Comparison of ENCODE assay signal across 27 cellular contexts in genomic region chr20:2156224-2156623, GRCh38.
"Had no signal": no experiment of that assay in that cellular context is flagged by ENCODE, and none has a peak within 500 bp of the region (broad histone marks: within the 10 kb centered on the region; RNA-seq: fewer than 3 reads in every experiment).

No MANE protein-coding gene starts in this region.

- H3K27me3 ChIP-seq: stomach, suprapubic skin, testis, thyroid gland, tibial artery, tibial nerve, transverse colon, upper lobe of left lung, upper lobe of right lung, uterus, vagina had no signal

- H3K9me3 ChIP-seq: stomach, suprapubic skin, testis, thoracic aorta, thyroid gland, tibial artery, tibial nerve, transverse colon, upper lobe of left lung, upper lobe of right lung, uterus, vagina had no signal

- H3K4me1 ChIP-seq: testis had no signal

- H3K36me3 ChIP-seq: stomach, suprapubic skin, thoracic aorta, thyroid gland, tibial artery, tibial nerve, transverse colon, upper lobe of left lung, upper lobe of right lung, uterus, vagina had no signal

- H3K27ac ChIP-seq: stomach, suprapubic skin, testis, thoracic aorta, thyroid gland, tibial artery, tibial nerve, transverse colon, upper lobe of left lung, upper lobe of right lung, uterus, vagina had no signal

- DNase-seq: stimulated activated CD4-positive, alpha-beta T cell treated with anti-CD3 and anti-CD28 coated beads, Interleukin-2, amount 100 ng/mL, for 48 hours; stimulated activated CD4-positive, alpha-beta T cell treated with anti-CD3 and anti-CD28 coated beads, Interleukin-4, amount 100 ng/mL, for 1 hour; stimulated activated CD4-positive, alpha-beta T cell treated with anti-CD3 and anti-CD28 coated beads, Interleukin-4, amount 100 ng/mL, for 24 hours; stimulated activated CD4-positive, alpha-beta T cell treated with anti-CD3 and anti-CD28 coated beads, Interleukin-4, amount 100 ng/mL, for 4 hours; stimulated activated CD8-positive, alpha-beta memory T cell treated with anti-CD3 and anti-CD28 coated beads, Interleukin-4, amount 100 ng/mL, for 48 hours; stimulated activated naive B cell treated with anti-CD40 and anti-IgM and Interleukin-4, amounts not matched to agents 10 μg/mL and 1 μg/mL and 100 μg/mL, for 72 hours; stimulated activated naive CD4-positive, alpha-beta T cell; stimulated activated naive CD4-positive, alpha-beta T cell treated with Interleukin-2 at 50 U/mL for 16 hours; stimulated activated naive CD8-positive, alpha-beta T cell treated with anti-CD3 and anti-CD28 coated beads, Interleukin-15, amount 100 ng/mL, for 72 hours; stimulated activated naive CD8-positive, alpha-beta T cell treated with anti-CD3 and anti-CD28 coated beads, Interleukin-15, Interleukin-2, amounts not matched to agents 100 U/mL and 50 U/mL, for 24 hours; stomach; substantia nigra; testis; thyroid gland; tibial artery; transverse colon; trophoblast cell; upper lobe of left lung; upper lobe of right lung; uterus had no signal

- ATAC-seq: stimulated activated effector memory CD8-positive, alpha-beta T cell treated with anti-CD3 and anti-CD28 coated beads, Interleukin-12 subunit alpha, Interleukin-12 subunit beta, amount 100 ng/mL, for 72 hours; stimulated activated memory B cell treated with anti-CD40 and anti-IgM and Interleukin-4, amounts not matched to agents 10 μg/mL and 1 μg/mL and 100 μg/mL, for 72 hours; stimulated activated naive B cell treated with anti-CD40 and anti-IgM and Interleukin-4, amounts not matched to agents 10 μg/mL and 1 μg/mL and 100 μg/mL, for 72 hours; stimulated activated naive CD8-positive, alpha-beta T cell treated with anti-CD3 and anti-CD28 coated beads, Interleukin-15, amount 100 ng/mL, for 72 hours; stimulated activated naive CD8-positive, alpha-beta T cell treated with anti-CD3 and anti-CD28 coated beads, Interleukin-15, Interleukin-2, amounts not matched to agents 100 U/mL and 50 U/mL, for 24 hours; upper lobe of right lung had no signal

- H3K4me3 ChIP-seq: stomach, suprapubic skin, testis, thoracic aorta, thyroid gland, tibial artery, tibial nerve, transverse colon, upper lobe of left lung, upper lobe of right lung, uterus, vagina had no signal

- FAIRE-seq: urothelium cell line had no signal
